ENCODE assay signal across 1 cellular context in the genomic region with DNA sequence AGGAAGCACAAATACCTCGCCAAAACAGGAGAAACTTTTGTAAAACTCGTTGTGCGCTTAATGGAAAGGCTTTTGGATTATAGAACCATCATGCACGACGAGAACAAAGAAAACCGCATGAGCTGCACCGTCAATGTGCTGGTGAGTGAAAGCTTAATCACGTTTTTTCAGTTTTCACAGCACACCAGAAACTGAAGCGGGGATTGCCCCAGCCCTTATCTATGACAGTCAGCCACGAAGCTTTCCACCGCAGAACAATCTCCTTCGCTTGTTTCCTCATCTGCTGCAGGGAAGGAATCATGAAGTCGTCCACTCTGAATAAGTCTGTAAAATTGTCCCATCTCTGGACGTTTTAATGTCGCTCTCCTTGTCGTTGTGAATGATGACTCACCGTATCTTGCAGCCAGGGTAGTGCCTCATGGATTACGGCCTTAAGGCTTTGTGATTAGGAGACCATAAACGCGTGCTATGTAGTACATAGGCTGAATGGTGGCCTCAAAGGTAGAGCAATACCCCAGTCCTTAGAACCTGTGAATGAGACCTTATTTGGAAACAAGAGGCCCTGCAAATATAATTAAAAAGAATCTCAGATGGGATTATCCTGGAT.
TF ChIP-seq lines count a peak whose summit lies in the region.

No MANE protein-coding gene starts in this region.

TF ChIP-seq in K562, 482 proteins besides CTCF, POLR2A, EP300 and RAD21 (continued from another document):
- TF ChIP-seq RFX7 (CRISPR knock-in tag; IDR thresholded peaks at IDR 0.05) (no peak), TEAD4 (IDR thresholded peaks at IDR 0.05; ENCODE audit: low read length) (peak; percentile 63), TEAD4 (CRISPR knock-in tag; IDR thresholded peaks at IDR 0.05; ENCODE audit: borderline replicate concordance) (no peak), DPF2 (IDR thresholded peaks at IDR 0.05) (no peak), LEF1 (IDR thresholded peaks at IDR 0.05) (no peak)
